In the genomic region with DNA sequence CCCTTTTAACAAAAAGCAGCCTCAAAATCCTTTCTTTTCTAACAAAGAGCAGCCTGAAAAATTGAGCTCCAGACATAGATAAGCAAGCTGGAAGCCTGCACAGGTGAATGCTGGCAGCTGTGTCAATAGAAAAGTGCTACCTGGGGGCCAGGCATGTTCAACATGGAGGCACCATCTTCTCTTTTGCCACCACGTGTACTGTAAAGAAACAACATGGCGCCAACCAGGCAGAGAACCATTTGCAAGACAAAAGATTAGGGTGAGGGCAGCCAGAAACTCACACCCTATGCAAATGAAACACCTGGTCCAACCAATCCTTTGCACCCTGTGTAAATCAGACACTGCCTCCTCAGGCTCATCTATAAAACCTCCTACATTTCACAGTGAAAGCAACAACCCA, we compare ENCODE assay signal across 18 cellular contexts.
DNase-seq lines count a peak whose midpoint lies in the region; ATAC-seq and TF ChIP-seq lines count a peak whose summit lies in the region.
"Had no signal": no experiment of that assay in that cellular context is flagged by ENCODE, and none has a peak within 500 bp of the region (broad histone marks: within the 10 kb centered on the region; RNA-seq: fewer than 3 reads in every experiment).

No MANE protein-coding gene starts in this region.

- no peak overlapping the region for H3K4me2 ChIP-seq in hepatocyte
- H3K4me2 ChIP-seq: A549 had no signal

- intact Hi-C loops in esophagus squamous epithelium (cut with DNase I) = loop anchor here (10.0 kb wide), 1 partner anchor 1285 kb away; no protein-coding TSS in a partner anchor

- WGBS in esophagus squamous epithelium, 2 donors = 89 to 93% methylated on average over 2 of the region's 2 CpGs
- WGBS in hepatocyte (ENCODE audit: low lambda C conversion rate, missing lambda C conversion rate) = 88% methylated on average over 2 of the region's 2 CpGs

- H3K4me3 ChIP-seq in esophagus squamous epithelium (no peak overlapping the region), hepatocyte (no peak overlapping the region)
- H3K4me3 ChIP-seq: A549, SJSA1 had no signal

- H3K27ac ChIP-seq in esophagus squamous epithelium (peak overlapping the region in 3 of 4 donors; percentile 46 to 76 (median 66)), hepatocyte (no peak overlapping the region)
- H3K27ac ChIP-seq: A549, C4-2B, SJSA1 had no signal

- H3K4me1 ChIP-seq in esophagus squamous epithelium (peaks cover 8 to 48% (median 9%) of the 10 kb centered on the region in 3 donors), hepatocyte (ENCODE audit: insufficient read depth) (no peaks in the 10 kb centered on the region)
- H3K4me1 ChIP-seq: A549, Caco-2, SJSA1 had no signal

- ATAC-seq in GM19397 (IDR thresholded peaks at IDR 0.05; ENCODE audit: unreplicated experiment) = no peak
- ATAC-seq in GM21576 (IDR thresholded peaks at IDR 0.05; ENCODE audit: unreplicated experiment) = no peak
- ATAC-seq: A549, PC-3 had no signal

- H3K9me3 ChIP-seq in esophagus squamous epithelium (no peaks in the 10 kb centered on the region), hepatocyte (ENCODE audit: low read depth) (no peaks in the 10 kb centered on the region)
- H3K9me3 ChIP-seq: A549, Caco-2, SJSA1 had no signal

- no peaks in the 10 kb centered on the region for H4K20me1 ChIP-seq in hepatocyte (ENCODE audit: insufficient read depth, poor library complexity, severe bottlenecking)

- H3K27me3 ChIP-seq in esophagus squamous epithelium (no peaks in the 10 kb centered on the region), hepatocyte (no peaks in the 10 kb centered on the region)
- H3K27me3 ChIP-seq: SJSA1 had no signal

- peak; percentile 48 to 71 for DNase-seq in NCI-H2081 (lab: John Stamatoyannopoulos, UW)
- no peak for DNase-seq in NCI-H2081 treated with DMSO at 0.1 percent for 48 hours (lab: John Stamatoyannopoulos, UW)
- peak; percentile 98 for DNase-seq in NCI-H146 (lab: John Stamatoyannopoulos, UW)
- DNase-seq in NCI-H69 (lab: John Stamatoyannopoulos, UW) = peak; percentile 77
- DNase-seq in esophagus squamous epithelium (lab: John Stamatoyannopoulos, UW) = no peak
- no peak for DNase-seq in hepatocyte (ENCODE audit: low spot score)
- DNase-seq: Caco-2, DMS79 treated with DMSO at 0.1 percent for 48 hours, MM.1S, NCI-H1694, NCI-H446, PC-3, SW 1271 had no signal

- TF ChIP-seq CTCF in esophagus squamous epithelium (IDR thresholded peaks at IDR 0.05) = no peak
- no peak for TF ChIP-seq CTCF in hepatocyte (IDR thresholded peaks at IDR 0.05; ENCODE audit: poor library complexity)

- no peak for TF ChIP-seq POLR2A in esophagus squamous epithelium (IDR thresholded peaks at IDR 0.05)

- no peaks in the 10 kb centered on the region for H3K79me2 ChIP-seq in hepatocyte

- H3K9me2 ChIP-seq in hepatocyte (replicated peaks; ENCODE audit: insufficient read depth) = no peaks in the 10 kb centered on the region

- H3K36me3 ChIP-seq in esophagus squamous epithelium (no peaks in the 10 kb centered on the region), hepatocyte (replicated peaks; ENCODE audit: insufficient read depth, low read depth) (no peaks in the 10 kb centered on the region)
- H3K36me3 ChIP-seq: SJSA1 had no signal

- H2AFZ ChIP-seq in hepatocyte = no peak overlapping the region

Comparison
In these comparisons a context has a peak if more than half of its experiments do, and no peak if none do; other contexts are left out.
1. DNase-seq: peak in NCI-H2081 (2 of 2), NCI-H146 (single experiment) and NCI-H69 (single experiment); none in NCI-H2081 treated with DMSO at 0.1 percent for 48 hours (single experiment), esophagus squamous epithelium (single experiment) and hepatocyte (single experiment).